34 cellular contexts compared by ENCODE assay signal in genomic region chr6:81158956-81159355, GRCh38.
"Had no signal": no experiment of that assay in that cellular context is flagged by ENCODE, and none has a peak within 500 bp of the region (broad histone marks: within the 10 kb centered on the region; RNA-seq: fewer than 3 reads in every experiment).

No MANE protein-coding gene starts in this region.

- H3K4me3 Mint-ChIP-seq: naive thymus-derived CD8-positive, alpha-beta T cell; natural killer cell treated with Interleukin-12 subunit alpha and Interleukin-12 subunit beta and Interleukin-15 and Interleukin-18, amount 100 ng/mL, for 72 hours; nephron progenitor cell; neural crest cell; stimulated activated memory B cell treated with anti-CD40 and anti-IgM and Interleukin-4, amounts not matched to agents 10 μg/mL and 1 μg/mL and 100 μg/mL, for 72 hours; stimulated activated naive CD8-positive, alpha-beta T cell treated with anti-CD3 and anti-CD28 coated beads, Interleukin-15, amount 100 ng/mL, for 72 hours; type B pancreatic cell had no signal

- H3K27ac Mint-ChIP-seq: naive thymus-derived CD8-positive, alpha-beta T cell; natural killer cell treated with Interleukin-12 subunit alpha and Interleukin-12 subunit beta and Interleukin-15 and Interleukin-18, amount 100 ng/mL, for 72 hours; nephron progenitor cell; progenitor cell of endocrine pancreas; stimulated activated memory B cell treated with anti-CD40 and anti-IgM and Interleukin-4, amounts not matched to agents 10 μg/mL and 1 μg/mL and 100 μg/mL, for 72 hours; stimulated activated naive CD8-positive, alpha-beta T cell treated with anti-CD3 and anti-CD28 coated beads, Interleukin-15, amount 100 ng/mL, for 72 hours; type B pancreatic cell had no signal

- H3K36me3 ChIP-seq: neutrophil, ovary, right lobe of liver, sigmoid colon, spleen, suprapubic skin, tibial artery, transverse colon, upper lobe of right lung, uterus had no signal

- DNase-seq: naive thymus-derived CD8-positive, alpha-beta T cell; nephron progenitor cell; nucleus accumbens; ovary; posterior cingulate gyrus; psoas muscle; right cardiac atrium; right lobe of liver; sigmoid colon; spleen; stimulated activated CD4-positive, alpha-beta T cell treated with anti-CD3 and anti-CD28 coated beads, Interleukin-12 subunit alpha, Interleukin-12 subunit beta, amount 100 ng/mL, for 4 hours; stimulated activated CD4-positive, alpha-beta T cell treated with anti-CD3 and anti-CD28 coated beads, Interleukin-1b, Interleukin-23, amount 100 ng/mL, for 48 hours; stimulated activated CD4-positive, alpha-beta T cell treated with anti-CD3 and anti-CD28 coated beads, Interleukin-4, amount 100 ng/mL, for 1 hour; stimulated activated CD4-positive, alpha-beta T cell treated with anti-CD3 and anti-CD28 coated beads, Interleukin-4, amount 100 ng/mL, for 4 hours; stimulated activated CD8-positive, alpha-beta memory T cell treated with anti-CD3 and anti-CD28 coated beads, Interleukin-4, amount 100 ng/mL, for 48 hours; stimulated activated naive CD4-positive, alpha-beta T cell; stimulated activated naive CD8-positive, alpha-beta T cell treated with anti-CD3 and anti-CD28 coated beads, Interleukin-15, amount 100 ng/mL, for 72 hours; stimulated activated naive CD8-positive, alpha-beta T cell treated with anti-CD3 and anti-CD28 coated beads, Interleukin-15, Interleukin-2, amounts not matched to agents 100 U/mL and 50 U/mL, for 24 hours; substantia nigra; testis; tibial artery; transverse colon; upper lobe of right lung; uterus had no signal

- H3K79me2 ChIP-seq: parathyroid adenoma had no signal

- H3K4me2 ChIP-seq: smooth muscle cell had no signal

- ATAC-seq: naive thymus-derived CD8-positive, alpha-beta T cell; natural killer cell treated with Interleukin-12 subunit alpha and Interleukin-12 subunit beta and Interleukin-15 and Interleukin-18, amount 100 ng/mL, for 72 hours; psoas muscle; right cardiac atrium; right lobe of liver; stimulated activated memory B cell treated with anti-CD40 and anti-IgM and Interleukin-4, amounts not matched to agents 10 μg/mL and 1 μg/mL and 100 μg/mL, for 72 hours; stimulated activated naive CD8-positive, alpha-beta T cell treated with anti-CD3 and anti-CD28 coated beads, Interleukin-15, amount 100 ng/mL, for 72 hours; stimulated activated naive CD8-positive, alpha-beta T cell treated with anti-CD3 and anti-CD28 coated beads, Interleukin-15, Interleukin-2, amounts not matched to agents 100 U/mL and 50 U/mL, for 24 hours; upper lobe of right lung had no signal

- H3K4me1 ChIP-seq: parathyroid adenoma, psoas muscle, right lobe of liver, sigmoid colon, spleen, suprapubic skin, testis, tibial artery, transverse colon, upper lobe of right lung, uterus had no signal

- H3K9me3 ChIP-seq: neutrophil, ovary, psoas muscle, right lobe of liver, sigmoid colon, suprapubic skin, testis, transverse colon, upper lobe of right lung, uterus had no signal

- H3K9me3 Mint-ChIP-seq: nephron progenitor cell, type B pancreatic cell had no signal

- H2AFZ ChIP-seq: parathyroid adenoma had no signal

- H3K4me3 ChIP-seq: ovary, psoas muscle, right lobe of liver, sigmoid colon, skin epidermis, smooth muscle cell, spleen, suprapubic skin, testis, tibial artery, transverse colon, upper lobe of right lung, uterus had no signal

- H3K27ac ChIP-seq: neutrophil, ovary, parathyroid adenoma, psoas muscle, right lobe of liver, sigmoid colon, skin epidermis, spleen, suprapubic skin, testis, tibial artery, transverse colon, upper lobe of right lung, uterus had no signal

- H3K4me1 Mint-ChIP-seq: naive thymus-derived CD8-positive, alpha-beta T cell; nephron progenitor cell; neural crest cell; stimulated activated memory B cell treated with anti-CD40 and anti-IgM and Interleukin-4, amounts not matched to agents 10 μg/mL and 1 μg/mL and 100 μg/mL, for 72 hours; stimulated activated naive CD8-positive, alpha-beta T cell treated with anti-CD3 and anti-CD28 coated beads, Interleukin-15, amount 100 ng/mL, for 72 hours had no signal

- H3K27me3 Mint-ChIP-seq: naive thymus-derived CD8-positive, alpha-beta T cell; natural killer cell treated with Interleukin-12 subunit alpha and Interleukin-12 subunit beta and Interleukin-15 and Interleukin-18, amount 100 ng/mL, for 72 hours; progenitor cell of endocrine pancreas; stimulated activated memory B cell treated with anti-CD40 and anti-IgM and Interleukin-4, amounts not matched to agents 10 μg/mL and 1 μg/mL and 100 μg/mL, for 72 hours; stimulated activated naive CD8-positive, alpha-beta T cell treated with anti-CD3 and anti-CD28 coated beads, Interleukin-15, amount 100 ng/mL, for 72 hours; type B pancreatic cell had no signal

- H3K27me3 ChIP-seq: neutrophil, ovary, right lobe of liver, sigmoid colon, spleen, suprapubic skin, testis, tibial artery, transverse colon, upper lobe of right lung, uterus had no signal

- H3K36me3 Mint-ChIP-seq: natural killer cell treated with Interleukin-12 subunit alpha and Interleukin-12 subunit beta and Interleukin-15 and Interleukin-18, amount 100 ng/mL, for 72 hours; stimulated activated memory B cell treated with anti-CD40 and anti-IgM and Interleukin-4, amounts not matched to agents 10 μg/mL and 1 μg/mL and 100 μg/mL, for 72 hours; type B pancreatic cell had no signal

- H3K9ac ChIP-seq: parathyroid adenoma had no signal
